ENCODE assay signal across 29 cellular contexts in genomic region chr10:122124808-122125207, GRCh38.
"Had no signal": no experiment of that assay in that cellular context is flagged by ENCODE, and none has a peak within 500 bp of the region (broad histone marks: within the 10 kb centered on the region; RNA-seq: fewer than 3 reads in every experiment).

No MANE protein-coding gene starts in this region.

- H3K4me3 ChIP-seq: gastroesophageal sphincter, hepatocyte, skin epidermis, tibial artery had no signal

- H3K27ac Mint-ChIP-seq: activated CD8-positive, alpha-beta memory T cell treated with anti-CD3 and anti-CD28 coated beads, Interleukin-2, amount 10 ng/mL, durations not matched to agents 7 days and 5 days; activated CD8-positive, alpha-beta T cell treated with anti-CD3 and anti-CD28 coated beads, Interleukin-2, amount 10 ng/mL, durations not matched to agents 7 days and 5 days; activated naive CD4-positive, alpha-beta T cell treated with anti-CD3 and anti-CD28 coated beads, Interleukin-2, amount 50 U/mL, for 24 hours; activated naive CD8-positive, alpha-beta T cell treated with anti-CD3 and anti-CD28 coated beads, Interleukin-2, amount 50 U/mL, for 24 hours; activated T-helper 2 cell treated with anti-CD3 and anti-CD28 coated beads, Interferon-gamma antibody, Interleukin-2, Interleukin-4, amounts not matched to agents 10 μg/mL and 5 μg/mL and 100 μg/mL, durations not matched to agents 14 hours and 24 hours and 36 hours; effector memory CD8-positive, alpha-beta T cell; naive thymus-derived CD4-positive, alpha-beta T cell; stimulated activated naive CD8-positive, alpha-beta T cell treated with anti-CD3 and anti-CD28 coated beads, Interleukin-15, Interleukin-2, amounts not matched to agents 100 ng/mL and 50 ng/mL, for 24 hours; T-helper 17 cell had no signal

- H3K36me3 ChIP-seq: tibial artery, WERI-Rb-1 had no signal

- H3K4me1 Mint-ChIP-seq: activated CD8-positive, alpha-beta memory T cell treated with anti-CD3 and anti-CD28 coated beads, Interleukin-2, amount 10 ng/mL, durations not matched to agents 7 days and 5 days; activated naive CD4-positive, alpha-beta T cell treated with anti-CD3 and anti-CD28 coated beads, Interleukin-2, amount 50 U/mL, for 24 hours; activated naive CD8-positive, alpha-beta T cell treated with anti-CD3 and anti-CD28 coated beads, Interleukin-2, amount 50 U/mL, for 24 hours; naive thymus-derived CD4-positive, alpha-beta T cell had no signal

- H3K27me3 ChIP-seq: gastroesophageal sphincter, hepatocyte, tibial artery had no signal

- DNase-seq: activated CD4-positive, CD25-positive, alpha-beta regulatory T cell treated with anti-CD3 and anti-CD28 coated beads, Interleukin-2, amount 50 U/mL, for 72 hours; activated CD8-positive, alpha-beta memory T cell treated with anti-CD3 and anti-CD28 coated beads, Interleukin-2, amount 10 ng/mL, durations not matched to agents 7 days and 5 days; activated CD8-positive, alpha-beta T cell treated with anti-CD3 and anti-CD28 coated beads, Interleukin-2, amount 10 ng/mL, durations not matched to agents 7 days and 5 days; activated naive CD8-positive, alpha-beta T cell treated with anti-CD3 and anti-CD28 coated beads, Interleukin-2, amount 50 U/mL, for 24 hours; activated T-cell treated with anti-CD3 and anti-CD28 coated beads, Interleukin-2, amount 50 U/mL, for 48 hours; amygdala; caudate nucleus; cortex of kidney; effector memory CD8-positive, alpha-beta T cell; erythroblast; left colon; midbrain; naive thymus-derived CD4-positive, alpha-beta T cell; occipital lobe; stimulated activated CD4-positive, alpha-beta T cell treated with anti-CD3 and anti-CD28 coated beads, Interleukin-12 subunit alpha, Interleukin-12 subunit beta, amount 100 ng/mL, for 4 hours; stimulated activated CD4-positive, alpha-beta T cell treated with anti-CD3 and anti-CD28 coated beads, Interleukin-4, amount 100 ng/mL, for 1 hour; substantia nigra; T-helper 17 cell; T1000; tibial artery; WERI-Rb-1 had no signal

- H3K36me3 Mint-ChIP-seq: activated CD8-positive, alpha-beta memory T cell treated with anti-CD3 and anti-CD28 coated beads, Interleukin-2, amount 10 ng/mL, durations not matched to agents 7 days and 5 days; activated naive CD4-positive, alpha-beta T cell treated with anti-CD3 and anti-CD28 coated beads, Interleukin-2, amount 50 U/mL, for 24 hours; naive thymus-derived CD4-positive, alpha-beta T cell had no signal

- H3K4me3 Mint-ChIP-seq: activated CD8-positive, alpha-beta memory T cell treated with anti-CD3 and anti-CD28 coated beads, Interleukin-2, amount 10 ng/mL, durations not matched to agents 7 days and 5 days; activated CD8-positive, alpha-beta T cell treated with anti-CD3 and anti-CD28 coated beads, Interleukin-2, amount 10 ng/mL, durations not matched to agents 7 days and 5 days; activated naive CD4-positive, alpha-beta T cell treated with anti-CD3 and anti-CD28 coated beads, Interleukin-2, amount 50 U/mL, for 24 hours; activated naive CD8-positive, alpha-beta T cell treated with anti-CD3 and anti-CD28 coated beads, Interleukin-2, amount 50 U/mL, for 24 hours; effector memory CD8-positive, alpha-beta T cell; naive thymus-derived CD4-positive, alpha-beta T cell; stimulated activated naive CD8-positive, alpha-beta T cell treated with anti-CD3 and anti-CD28 coated beads, Interleukin-15, Interleukin-2, amounts not matched to agents 100 ng/mL and 50 ng/mL, for 24 hours; T-helper 17 cell had no signal

- H3K9me3 Mint-ChIP-seq: activated naive CD4-positive, alpha-beta T cell treated with anti-CD3 and anti-CD28 coated beads, Interleukin-2, amount 50 U/mL, for 24 hours; activated naive CD8-positive, alpha-beta T cell treated with anti-CD3 and anti-CD28 coated beads, Interleukin-2, amount 50 U/mL, for 24 hours; activated T-helper 2 cell treated with anti-CD3 and anti-CD28 coated beads, Interferon-gamma antibody, Interleukin-2, Interleukin-4, amounts not matched to agents 10 μg/mL and 5 μg/mL and 100 μg/mL, durations not matched to agents 14 hours and 24 hours and 36 hours; effector memory CD8-positive, alpha-beta T cell; stimulated activated naive CD8-positive, alpha-beta T cell treated with anti-CD3 and anti-CD28 coated beads, Interleukin-15, Interleukin-2, amounts not matched to agents 100 ng/mL and 50 ng/mL, for 24 hours had no signal

- H3K9me3 ChIP-seq: gastroesophageal sphincter, tibial artery had no signal

- ATAC-seq: activated CD8-positive, alpha-beta memory T cell treated with anti-CD3 and anti-CD28 coated beads, Interleukin-2, amount 10 ng/mL, durations not matched to agents 7 days and 5 days; activated CD8-positive, alpha-beta T cell treated with anti-CD3 and anti-CD28 coated beads, Interleukin-2, amount 10 ng/mL, durations not matched to agents 7 days and 5 days; activated naive CD8-positive, alpha-beta T cell treated with anti-CD3 and anti-CD28 coated beads, Interleukin-2, amount 50 U/mL, for 24 hours; effector memory CD8-positive, alpha-beta T cell; gastroesophageal sphincter; left colon; naive thymus-derived CD4-positive, alpha-beta T cell; sciatic nerve; T-helper 17 cell had no signal

- H3K4me2 ChIP-seq: hepatocyte had no signal

- FAIRE-seq: keratinocyte had no signal

- H3K27me3 Mint-ChIP-seq: activated CD8-positive, alpha-beta memory T cell treated with anti-CD3 and anti-CD28 coated beads, Interleukin-2, amount 10 ng/mL, durations not matched to agents 7 days and 5 days; activated naive CD4-positive, alpha-beta T cell treated with anti-CD3 and anti-CD28 coated beads, Interleukin-2, amount 50 U/mL, for 24 hours had no signal

- H2AFZ ChIP-seq: hepatocyte had no signal

- H3K27ac ChIP-seq: hepatocyte, skin epidermis, tibial artery, WERI-Rb-1 had no signal
